8 cellular contexts compared by ENCODE assay signal in genomic region chr7:155344618-155345433, GRCh38. TPM values are rescaled to one million over a fixed set of nuclear protein-coding genes. Genes with fewer than 3 reads are reported as not detected.
DNase-seq lines count a peak whose midpoint lies in the region; ATAC-seq and TF ChIP-seq lines count a peak whose summit lies in the region.

No MANE protein-coding gene starts in this region.

- POLR2A ChIA-PET in activated CD4-positive, alpha-beta memory T cell treated with anti-CD3 and anti-CD28 coated beads for 36 hours (lab: Charles Lee), result interaction anchor here (0.9 to 2.1 kb wide), 4 partner anchors 46 to 139 kb away, joined by 3 to 10 read pairs (median 4); partner anchors contain the start of gene INSIG1

- H3K36me3 ChIP-seq in BE2C, result no peaks in the 10 kb centered on the region

- H3K4me1 ChIP-seq in BE2C, result no peaks in the 10 kb centered on the region

- no peaks in the 10 kb centered on the region; the same call in 1 of the 2 replicates for H3K27me3 ChIP-seq in BE2C

- H3K4me3 Mint-ChIP-seq in activated CD4-positive, alpha-beta memory T cell treated with anti-CD3 and anti-CD28 coated beads for 36 hours, result peak overlapping the region; percentile 45

- DNase-seq in BE2C (peak; percentile 82), NCI-H526 treated with DMSO at 0.1 percent for 48 hours (lab: John Stamatoyannopoulos, UW) (peak; percentile 86), medulla oblongata (ENCODE audit: extremely low spot score) (peak; percentile 80)
- peak; percentile 85 for DNase-seq in activated CD4-positive, alpha-beta memory T cell treated with anti-CD3 and anti-CD28 coated beads for 36 hours
- DNase-seq in effector CD8-positive, alpha-beta T cell (lab: John Stamatoyannopoulos, UW), result peak; percentile 80
- DNase-seq in stimulated activated CD8-positive, alpha-beta memory T cell treated with anti-CD3 and anti-CD28 coated beads, Interleukin-12 subunit alpha, Interleukin-12 subunit beta, amount 100 ng/mL, for 1 hour (ENCODE audit: low read depth), result peak; percentile 68

- H3K4me1 Mint-ChIP-seq in activated CD4-positive, alpha-beta memory T cell treated with anti-CD3 and anti-CD28 coated beads for 36 hours (ENCODE audit: low read depth), result peaks cover 7% of the 10 kb centered on the region

- H3K36me3 Mint-ChIP-seq in activated CD4-positive, alpha-beta memory T cell treated with anti-CD3 and anti-CD28 coated beads for 36 hours, result no peaks in the 10 kb centered on the region

- no peaks in the 10 kb centered on the region for H3K9me3 ChIP-seq in BE2C

- CTCF ChIA-PET in activated CD4-positive, alpha-beta memory T cell treated with anti-CD3 and anti-CD28 coated beads for 36 hours (lab: Charles Lee), result interaction anchor here (0.6 to 4.2 kb wide), 52 partner anchors 8 to 1812 kb away, joined by 3 to 56 read pairs (median 4); partner anchors contain the start of genes NOM1 and PAXIP1

- H3K27ac Mint-ChIP-seq in activated CD4-positive, alpha-beta memory T cell treated with anti-CD3 and anti-CD28 coated beads for 36 hours, result no peak overlapping the region

- H3K9me3 Mint-ChIP-seq in activated CD4-positive, alpha-beta memory T cell treated with anti-CD3 and anti-CD28 coated beads for 36 hours, result no peaks in the 10 kb centered on the region

- intact Hi-C loops in activated CD4-positive, alpha-beta memory T cell treated with anti-CD3 and anti-CD28 coated beads for 36 hours (cut with micrococcal nuclease), result loop anchor here (1.0 to 5.0 kb wide), 6 partner anchors 46 to 418 kb away; partner anchors contain the start of gene PAXIP1

- peaks cover 15% of the 10 kb centered on the region for H3K27me3 Mint-ChIP-seq in activated CD4-positive, alpha-beta memory T cell treated with anti-CD3 and anti-CD28 coated beads for 36 hours

- peak; percentile 59 for TF ChIP-seq CTCF in BE2C (IDR thresholded peaks at IDR 0.05; ENCODE audit: low read depth, low read length)

- ATAC-seq in GM19023 (IDR thresholded peaks at IDR 0.05; ENCODE audit: unreplicated experiment), result peak; percentile 86
- ATAC-seq in HG03175 (IDR thresholded peaks at IDR 0.05; ENCODE audit: unreplicated experiment), result peak; percentile 91

- peak overlapping the region; percentile 41 for H3K4me3 ChIP-seq in BE2C (ENCODE audit: low read depth, low read length)

RNA-seq across cellular contexts. Expression of gene INSIG1, which starts 47.1 kb away (rescaled TPM):
- polyA plus RNA-seq in BE2C (2012; ENCODE audit: insufficient read depth, insufficient read length, low read depth), result 20.0 TPM
- 10 to 100 TPM; 94.9 to 96.9 TPM for total RNA-seq in activated CD4-positive, alpha-beta memory T cell treated with anti-CD3 and anti-CD28 coated beads for 36 hours

Comparison
In these comparisons a context has a peak if more than half of its experiments do, and no peak if none do; other contexts are left out.
1. Peak in every context shown above with its lines: DNase-seq, ATAC-seq and H3K4me3 ChIP-seq.